ENCODE assay signal across 14 cellular contexts in genomic region chr17:8696951-8697745, GRCh38. TPM values are rescaled to one million over a fixed set of nuclear protein-coding genes. Genes with fewer than 3 reads are reported as not detected.
A peak's percentile ranks its signal among the peaks of the same experiment; 100 is the strongest.
DNase-seq lines count a peak whose midpoint lies in the region; ATAC-seq, FAIRE-seq and TF ChIP-seq lines count a peak whose summit lies in the region.
"Had no signal": no experiment of that assay in that cellular context is flagged by ENCODE, and none has a peak within 500 bp of the region (broad histone marks: within the 10 kb centered on the region; RNA-seq: fewer than 3 reads in every experiment).

No MANE protein-coding gene starts in this region.

- no peak for ATAC-seq in HG03457 (IDR thresholded peaks at IDR 0.05; ENCODE audit: unreplicated experiment)
- ATAC-seq in GM18868 (IDR thresholded peaks at IDR 0.05; ENCODE audit: unreplicated experiment): no peak

- whole genome bisulfite sequencing in smooth muscle cell (ENCODE audit: low lambda C conversion rate): 25% methylated on average over 17 of the region's 17 CpGs

- H3K4me2 ChIP-seq in smooth muscle cell: peak overlapping the region; percentile 76

- H3K27ac ChIP-seq in HUES6 (ENCODE audit: low read depth, low read length) (peak overlapping the region; percentile 52; the same call in 1 of the 2 replicates), kidney (ENCODE audit: low read depth in 2 of 2, low read length in 2 of 2) (peak overlapping the region; percentile 32 to 61), smooth muscle cell (ENCODE audit: low read depth) (peak overlapping the region; percentile 86)
- H3K27ac ChIP-seq: SK-N-MC had no signal

- no peak for FAIRE-seq in kidney (lab: Jason Lieb, UNC)

- H2AFZ ChIP-seq in smooth muscle cell (ENCODE audit: low read depth): no peak overlapping the region

- H3K4me3 ChIP-seq in HUES6 (ENCODE audit: low read depth, low read length): no peak overlapping the region
- H3K4me3 ChIP-seq in choroid plexus epithelial cell (ENCODE audit: low read depth, low read length): no peak overlapping the region
- H3K4me3 ChIP-seq in kidney (ENCODE audit: low read length in 2 of 2): no peak overlapping the region
- no peak overlapping the region for H3K4me3 ChIP-seq in smooth muscle cell
- H3K4me3 ChIP-seq: SK-N-MC had no signal

- peaks cover 4% of the 10 kb centered on the region for H3F3A ChIP-seq in smooth muscle cell (ENCODE audit: low read depth)

- intact Hi-C loops in kidney (cut with DNase I): no loop called here

- no peaks in the 10 kb centered on the region for H3K36me3 ChIP-seq in HUES6 (ENCODE audit: control insufficient read depth, insufficient read depth, low read length)
- no peaks in the 10 kb centered on the region for H3K36me3 ChIP-seq in kidney (ENCODE audit: control insufficient read depth in 1 of 2, insufficient read depth in 2 of 2, low read length in 2 of 2)
- H3K36me3 ChIP-seq in smooth muscle cell (ENCODE audit: low read depth): no peaks in the 10 kb centered on the region

- no peaks in the 10 kb centered on the region for H4K20me1 ChIP-seq in smooth muscle cell (ENCODE audit: low read depth)

- H3K9ac ChIP-seq in HUES6 (ENCODE audit: low read length) (peak overlapping the region; percentile 75), kidney (ENCODE audit: low read length in 2 of 2) (peak overlapping the region in 1 of 2 donors; percentile 7), smooth muscle cell (ENCODE audit: low read depth) (peak overlapping the region; percentile 71)

- H3K4me1 ChIP-seq in HUES6 (ENCODE audit: control insufficient read depth, insufficient read depth, low read length): peaks cover 27% of the 10 kb centered on the region
- peaks cover 0 to 14% of the 10 kb centered on the region in 2 donors for H3K4me1 ChIP-seq in kidney (ENCODE audit: control insufficient read depth in 1 of 2, insufficient read depth in 1 of 2, low read depth in 1 of 2, low read length in 2 of 2)
- peaks cover 10% of the 10 kb centered on the region for H3K4me1 ChIP-seq in smooth muscle cell (ENCODE audit: low read depth)

- H3K9me3 ChIP-seq in HUES6 (ENCODE audit: control insufficient read depth, insufficient read depth, low read depth, low read length) (no peaks in the 10 kb centered on the region), kidney (ENCODE audit: control insufficient read depth in 1 of 2, low read length in 2 of 2) (no peaks in the 10 kb centered on the region), smooth muscle cell (replicated peaks; ENCODE audit: low read depth) (no peaks in the 10 kb centered on the region)

- H3K27me3 ChIP-seq in HUES6 (ENCODE audit: control insufficient read depth, insufficient read depth, low read length): no peaks in the 10 kb centered on the region
- no peaks in the 10 kb centered on the region for H3K27me3 ChIP-seq in smooth muscle cell (ENCODE audit: low read depth)

- no peaks in the 10 kb centered on the region for H3K79me2 ChIP-seq in smooth muscle cell (ENCODE audit: low read depth)

- TF ChIP-seq CTCF in choroid plexus epithelial cell (conservative IDR thresholded peaks at IDR 0.05; ENCODE audit: low read depth, low read length): no peak
- no peak for TF ChIP-seq CTCF in kidney (IDR thresholded peaks at IDR 0.05; ENCODE audit: borderline replicate concordance, extremely low read depth, insufficient read depth)
- no peak for TF ChIP-seq CTCF in smooth muscle cell (IDR thresholded peaks at IDR 0.05; ENCODE audit: borderline replicate concordance, insufficient read depth, poor library complexity, severe bottlenecking)

- DNase-seq in choroid plexus epithelial cell (ENCODE audit: low read depth): peak; percentile 76
- peak; percentile 88 for DNase-seq in kidney
- DNase-seq in smooth muscle cell (lab: John Stamatoyannopoulos, UW; ENCODE audit: unreplicated experiment): no peak
- DNase-seq in stimulated activated CD4-positive, alpha-beta T cell treated with anti-CD3 and anti-CD28 coated beads, Interleukin-2, amount 100 ng/mL, for 24 hours: no peak
- DNase-seq in middle frontal gyrus (ENCODE audit: extremely low spot score, low spot score): no peak
- DNase-seq: activated CD4-positive, alpha-beta T cell treated with anti-CD3 and anti-CD28 coated beads, Interleukin-2, amount 10 ng/mL, durations not matched to agents 7 days and 5 days; activated naive CD4-positive, alpha-beta T cell treated with anti-CD3 and anti-CD28 coated beads, Interleukin-2, amount 10 ng/mL, durations not matched to agents 7 days and 5 days; hippocampal formation; naive B cell; NCI-H510A had no signal

RNA-seq across cellular contexts. Expression of gene CCDC42, which starts 47.5 kb away (rescaled TPM):
- total RNA-seq in kidney (not detected), smooth muscle cell (not detected in 2 replicates)
- polyA plus RNA-seq in kidney (ENCODE audit: insufficient read depth, low read depth, low replicate concordance) (not detected), smooth muscle cell (0.15 TPM in 1 of 2 replicates, not detected in the other)

Comparison
In these comparisons a context has a peak if more than half of its experiments do, and no peak if none do; other contexts are left out.
1. DNase-seq: peak in choroid plexus epithelial cell (single experiment) and kidney (single experiment); none in smooth muscle cell (single experiment), stimulated activated CD4-positive, alpha-beta T cell treated with anti-CD3 and anti-CD28 coated beads, Interleukin-2, amount 100 ng/mL, for 24 hours (0 of 2) and middle frontal gyrus (single experiment).
2. Peak in every context shown above with its lines, with median percentiles within 50 percentile points of each other: H3K27ac ChIP-seq.